Comparison of ENCODE assay signal across 17 cellular contexts in genomic region chr10:13117842-13118783, GRCh38. TPM values are rescaled to one million over a fixed set of nuclear protein-coding genes. Genes with fewer than 3 reads are reported as not detected.
A peak's percentile ranks its signal among the peaks of the same experiment; 100 is the strongest.
DNase-seq lines count a peak whose midpoint lies in the region; ATAC-seq, FAIRE-seq and TF ChIP-seq lines count a peak whose summit lies in the region.
"Had no signal": no experiment of that assay in that cellular context is flagged by ENCODE, and none has a peak within 500 bp of the region (broad histone marks: within the 10 kb centered on the region; RNA-seq: fewer than 3 reads in every experiment).

No MANE protein-coding gene starts in this region.

- no peaks in the 10 kb centered on the region for H3K27me3 ChIP-seq in effector memory CD4-positive, alpha-beta T cell (replicated peaks; ENCODE audit: control insufficient read depth, insufficient read depth, low read length, poor library complexity, severe bottlenecking)
- H3K27me3 ChIP-seq: testis had no signal

- peaks cover 51% of the 10 kb centered on the region for H3K4me1 Mint-ChIP-seq in central memory CD8-positive, alpha-beta T cell
- peaks cover 6% of the 10 kb centered on the region for H3K4me1 Mint-ChIP-seq in osteocyte (ENCODE audit: unreplicated experiment)
- H3K4me1 Mint-ChIP-seq: nephron had no signal

- H3K27ac ChIP-seq in effector memory CD4-positive, alpha-beta T cell (ENCODE audit: insufficient read depth, low read length, poor library complexity, severe bottlenecking) = no peak overlapping the region

- H3K9me3 ChIP-seq in effector memory CD4-positive, alpha-beta T cell (ENCODE audit: control insufficient read depth, low read length) = no peaks in the 10 kb centered on the region
- H3K9me3 ChIP-seq: testis had no signal

- peak overlapping the region; percentile 54 for H3K4me3 Mint-ChIP-seq in central memory CD8-positive, alpha-beta T cell
- no peak overlapping the region for H3K4me3 Mint-ChIP-seq in osteocyte (ENCODE audit: unreplicated experiment)
- H3K4me3 Mint-ChIP-seq: nephron had no signal

- no peak for TF ChIP-seq CTCF in osteocyte (IDR thresholded peaks at IDR 0.05)

- peak overlapping the region; percentile 86 for H3K27ac Mint-ChIP-seq in central memory CD8-positive, alpha-beta T cell (ENCODE audit: low read depth)
- H3K27ac Mint-ChIP-seq in osteocyte (ENCODE audit: unreplicated experiment) = peak overlapping the region; percentile 37
- H3K27ac Mint-ChIP-seq: nephron had no signal

- no peaks in the 10 kb centered on the region for H3K4me1 ChIP-seq in effector memory CD4-positive, alpha-beta T cell (ENCODE audit: control insufficient read depth, insufficient read depth, low read length, poor library complexity, severe bottlenecking)

- FAIRE-seq in GM12891 (lab: Jason Lieb, UNC) = peak; percentile 69
- FAIRE-seq: D721Med had no signal

- H3K27me3 Mint-ChIP-seq in central memory CD8-positive, alpha-beta T cell = no peaks in the 10 kb centered on the region
- no peaks in the 10 kb centered on the region for H3K27me3 Mint-ChIP-seq in osteocyte (ENCODE audit: unreplicated experiment)

- no peak for TF ChIP-seq POLR2A in GM12891 (IDR thresholded peaks at IDR 0.05; ENCODE audit: low read depth, low read length)

- no peak for ATAC-seq in central memory CD8-positive, alpha-beta T cell (replicated peaks; ENCODE audit: extremely low read depth, poor library complexity, severe bottlenecking)
- ATAC-seq in HG03457 (IDR thresholded peaks at IDR 0.05; ENCODE audit: unreplicated experiment) = no peak
- no peak for ATAC-seq in GM19455 (IDR thresholded peaks at IDR 0.05; ENCODE audit: unreplicated experiment)

- no peak overlapping the region for H3K4me3 ChIP-seq in effector memory CD4-positive, alpha-beta T cell (ENCODE audit: insufficient read depth, low read depth, low read length, poor library complexity, severe bottlenecking)
- H3K4me3 ChIP-seq: testis had no signal

- DNase-seq in GM12891 (ENCODE audit: insufficient read length, low spot score) = no peak
- peak; percentile 58 for DNase-seq in NOMO-1 treated with dmso at 0.1 percent for 144 hours (lab: John Stamatoyannopoulos, UW; ENCODE audit: unreplicated experiment)
- no peak for DNase-seq in central memory CD8-positive, alpha-beta T cell (ENCODE audit: low spot score in 2 of 2)
- DNase-seq in osteocyte (ENCODE audit: extremely low spot score, unreplicated experiment) = no peak
- DNase-seq in A172 (ENCODE audit: low spot score) = no peak
- no peak for DNase-seq in effector memory CD4-positive, alpha-beta T cell
- DNase-seq: activated naive CD4-positive, alpha-beta T cell; effector CD4-positive, alpha-beta T cell; MM.1S; NCI-H774; stimulated activated CD4-positive, alpha-beta T cell treated with anti-CD3 and anti-CD28 coated beads, Interleukin-2, amount 100 ng/mL, for 24 hours; T-helper 9 cell; testis had no signal

- peaks cover 62% of the 10 kb centered on the region for H3K36me3 ChIP-seq in effector memory CD4-positive, alpha-beta T cell (ENCODE audit: control insufficient read depth, insufficient read depth, low read length)

- H3K9me3 Mint-ChIP-seq in central memory CD8-positive, alpha-beta T cell = no peaks in the 10 kb centered on the region
- no peaks in the 10 kb centered on the region for H3K9me3 Mint-ChIP-seq in osteocyte (ENCODE audit: unreplicated experiment)
- H3K9me3 Mint-ChIP-seq: nephron had no signal

- H3K36me3 Mint-ChIP-seq in central memory CD8-positive, alpha-beta T cell (ENCODE audit: insufficient read depth) = peaks cover 79% of the 10 kb centered on the region
- peaks cover 66% of the 10 kb centered on the region for H3K36me3 Mint-ChIP-seq in osteocyte (ENCODE audit: unreplicated experiment)

TF ChIP-seq in GM12891, 5 proteins besides CTCF, POLR2A, EP300 and RAD21:
- peak; percentile 96 for TF ChIP-seq SPI1 (IDR thresholded peaks at IDR 0.05; ENCODE audit: low read depth, low read length)
- no peak for TF ChIP-seq TAF1 (IDR thresholded peaks at IDR 0.05; ENCODE audit: low read depth, low read length)

RNA-seq across cellular contexts. Expression of gene OPTN, which starts 18.1 kb away (rescaled TPM):
- 31.1 TPM for polyA plus RNA-seq in GM12891 (2012; ENCODE audit: low read depth, missing spikeins)
- 107 and 116 TPM in 2 replicates for total RNA-seq in osteocyte
- 73.9 and 76.6 TPM in 2 replicates for total RNA-seq in A172 (2014; rRNA removed; shearing (Covaris generic))

RNA-seq across cellular contexts. Expression of gene MCM10, which starts 43.2 kb away (rescaled TPM):
- 8.0 TPM for polyA plus RNA-seq in GM12891 (2012; ENCODE audit: low read depth, missing spikeins)
- total RNA-seq in osteocyte = 2.5 and 3.7 TPM in 2 replicates
- 33.6 and 34.4 TPM in 2 replicates for total RNA-seq in A172 (2014; rRNA removed; shearing (Covaris generic))
